In genomic region chrX:20712811-20713210, GRCh38 we compare ENCODE assay signal across 1 cellular context.
TF ChIP-seq lines count a peak whose summit lies in the region.

No MANE protein-coding gene starts in this region.

TF ChIP-seq in HepG2, 621 proteins besides CTCF, POLR2A, EP300 and RAD21 (continued from another document):
- TF ChIP-seq ZBTB40 (IDR thresholded peaks at IDR 0.05) (no peak), ZBTB40 (CRISPR knock-in tag; IDR thresholded peaks at IDR 0.05) (no peak)
